ENCODE assay signal across 15 cellular contexts in genomic region chr2:117071556-117072102, GRCh38.
DNase-seq lines count a peak whose midpoint lies in the region; ATAC-seq and TF ChIP-seq lines count a peak whose summit lies in the region.
"Had no signal": no experiment of that assay in that cellular context is flagged by ENCODE, and none has a peak within 500 bp of the region (broad histone marks: within the 10 kb centered on the region; RNA-seq: fewer than 3 reads in every experiment).

No MANE protein-coding gene starts in this region.

- WGBS in neuronal stem cell (ENCODE audit: extremely low coverage in 2 of 2, insufficient read length in 2 of 2, insufficient replicate concordance in 1 of 2), 2 donors: no CpG with 5 or more reads among the region's 31 CpGs

- no peaks in the 10 kb centered on the region for H3K36me3 Mint-ChIP-seq in CD14-positive monocyte
- no peaks in the 10 kb centered on the region for H3K36me3 Mint-ChIP-seq in chondrocyte (ENCODE audit: low read depth)
- H3K36me3 Mint-ChIP-seq in stimulated activated memory B cell treated with anti-CD40 and anti-IgM and Interleukin-4, amounts not matched to agents 10 μg/mL and 1 μg/mL and 100 μg/mL, for 72 hours: no peaks in the 10 kb centered on the region
- H3K36me3 Mint-ChIP-seq: CD8-positive, alpha-beta T cell had no signal

- H3K4me2 ChIP-seq in neuronal stem cell (ENCODE audit: insufficient read depth, low read length, poor library complexity, severe bottlenecking): no peak overlapping the region
- no peak overlapping the region for H3K4me2 ChIP-seq in osteoblast (ENCODE audit: insufficient read depth, low read length)

- no peak overlapping the region for H2BK120ac ChIP-seq in neuronal stem cell (ENCODE audit: low read depth, low read length)

- no peak overlapping the region for H3K23ac ChIP-seq in neuronal stem cell (ENCODE audit: low read depth, low read length, poor library complexity)

- H2BK5ac ChIP-seq in neuronal stem cell (ENCODE audit: low read length): no peak overlapping the region

- no peak overlapping the region for H3K9ac ChIP-seq in neuronal stem cell (ENCODE audit: low read depth, low read length, poor library complexity)

- H3K36me3 ChIP-seq in neuronal stem cell (replicated peaks in 1 of 2; ENCODE audit: control insufficient read depth in 2 of 2, insufficient read depth in 2 of 2, low read length in 2 of 2) (no peaks in the 10 kb centered on the region), osteoblast (ENCODE audit: insufficient read depth, low read length) (no peaks in the 10 kb centered on the region)
- H3K36me3 ChIP-seq: HAP-1 had no signal

- H4K8ac ChIP-seq in neuronal stem cell (ENCODE audit: low read depth, low read length): no peak overlapping the region

- H3K79me1 ChIP-seq in neuronal stem cell (ENCODE audit: low read depth, low read length): no peaks in the 10 kb centered on the region

- intact Hi-C loops in CD14-positive monocyte (cut with micrococcal nuclease): no loop called here

- H3K4ac ChIP-seq in neuronal stem cell (ENCODE audit: low read length): no peak overlapping the region

- TF ChIP-seq CTCF in CD14-positive monocyte (IDR thresholded peaks at IDR 0.05) (no peak), chondrocyte (IDR thresholded peaks at IDR 0.05) (no peak), foreskin keratinocyte (conservative IDR thresholded peaks at IDR 0.05) (no peak), osteoblast (IDR thresholded peaks at IDR 0.05; ENCODE audit: extremely low read depth, low read depth, low read length) (no peak)

- H3K4me1 ChIP-seq in neuronal stem cell (ENCODE audit: control insufficient read depth in 2 of 2, insufficient read depth in 1 of 2, low read depth in 1 of 2, low read length in 2 of 2) (peaks cover 0 to 3% of the 10 kb centered on the region in 2 donors), foreskin keratinocyte (no peaks in the 10 kb centered on the region), osteoblast (ENCODE audit: insufficient read depth, low read length) (no peaks in the 10 kb centered on the region)
- H3K4me1 ChIP-seq: HAP-1 had no signal

- no peak overlapping the region for H3K4me3 Mint-ChIP-seq in CD14-positive monocyte
- H3K4me3 Mint-ChIP-seq in chondrocyte (ENCODE audit: unreplicated experiment): no peak overlapping the region
- no peak overlapping the region for H3K4me3 Mint-ChIP-seq in stimulated activated memory B cell treated with anti-CD40 and anti-IgM and Interleukin-4, amounts not matched to agents 10 μg/mL and 1 μg/mL and 100 μg/mL, for 72 hours
- H3K4me3 Mint-ChIP-seq: B cell; CD8-positive, alpha-beta T cell had no signal

- ATAC-seq in stimulated activated memory B cell treated with anti-CD40 and anti-IgM and Interleukin-4, amounts not matched to agents 10 μg/mL and 1 μg/mL and 100 μg/mL, for 72 hours: peak; percentile 37
- ATAC-seq in foreskin keratinocyte: no peak
- ATAC-seq: CD8-positive, alpha-beta T cell had no signal

- H2AFZ ChIP-seq in neuronal stem cell (ENCODE audit: low read length): no peak overlapping the region
- H2AFZ ChIP-seq in osteoblast (ENCODE audit: low read length): no peak overlapping the region

- no peak overlapping the region for H2BK15ac ChIP-seq in neuronal stem cell (ENCODE audit: low read length)

- no peak overlapping the region for H3K14ac ChIP-seq in neuronal stem cell (ENCODE audit: low read length)

- H2BK12ac ChIP-seq in neuronal stem cell (ENCODE audit: low read length): no peak overlapping the region

- H3K27me3 ChIP-seq in neuronal stem cell (ENCODE audit: control insufficient read depth in 3 of 3, insufficient read depth in 3 of 3, low read depth in 1 of 3, low read length in 3 of 3) (no peaks in the 10 kb centered on the region), foreskin keratinocyte (no peaks in the 10 kb centered on the region), osteoblast (ENCODE audit: insufficient read depth, low read length) (no peaks in the 10 kb centered on the region)

- no peaks in the 10 kb centered on the region for H3K79me2 ChIP-seq in osteoblast (ENCODE audit: insufficient read depth, low read length)

- H3K27me3 Mint-ChIP-seq in CD14-positive monocyte (ENCODE audit: low read depth in 3 of 3): no peaks in the 10 kb centered on the region
- H3K27me3 Mint-ChIP-seq in chondrocyte (ENCODE audit: low read depth): no peaks in the 10 kb centered on the region
- no peaks in the 10 kb centered on the region for H3K27me3 Mint-ChIP-seq in stimulated activated memory B cell treated with anti-CD40 and anti-IgM and Interleukin-4, amounts not matched to agents 10 μg/mL and 1 μg/mL and 100 μg/mL, for 72 hours
- H3K27me3 Mint-ChIP-seq: B cell had no signal

- H3K18ac ChIP-seq in neuronal stem cell (ENCODE audit: low read length): no peak overlapping the region

- H3K4me3 ChIP-seq in neuronal stem cell (ENCODE audit: low read length in 2 of 2): no peak overlapping the region
- H3K4me3 ChIP-seq in osteoblast (ENCODE audit: insufficient read depth, low read length): no peak overlapping the region
- H3K4me3 ChIP-seq: HAP-1 had no signal

- H3K9me3 Mint-ChIP-seq in CD14-positive monocyte (peaks cover 7 to 20% (median 10%) of the 10 kb centered on the region in 7 donors), chondrocyte (ENCODE audit: low read depth) (peaks cover 15% of the 10 kb centered on the region)
- H3K9me3 Mint-ChIP-seq in stimulated activated memory B cell treated with anti-CD40 and anti-IgM and Interleukin-4, amounts not matched to agents 10 μg/mL and 1 μg/mL and 100 μg/mL, for 72 hours: peaks cover 4% of the 10 kb centered on the region

- H3K9me3 ChIP-seq in neuronal stem cell (replicated peaks in 1 of 2; ENCODE audit: control insufficient read depth in 2 of 2, insufficient read depth in 1 of 2, low read depth in 1 of 2, low read length in 2 of 2) (peaks cover 4% of the 10 kb centered on the region in 2 donors), osteoblast (ENCODE audit: low read depth, low read length) (no peaks in the 10 kb centered on the region)
- H3K9me3 ChIP-seq: HAP-1 had no signal

- H2AK5ac ChIP-seq in neuronal stem cell (ENCODE audit: low read depth, low read length): peak overlapping the region; percentile 14

- H4K91ac ChIP-seq in neuronal stem cell (ENCODE audit: low read depth, low read length, poor library complexity): no peak overlapping the region

- H3K4me1 Mint-ChIP-seq in CD14-positive monocyte: no peaks in the 10 kb centered on the region
- H3K4me1 Mint-ChIP-seq in chondrocyte (ENCODE audit: low read depth): no peaks in the 10 kb centered on the region
- H3K4me1 Mint-ChIP-seq in stimulated activated memory B cell treated with anti-CD40 and anti-IgM and Interleukin-4, amounts not matched to agents 10 μg/mL and 1 μg/mL and 100 μg/mL, for 72 hours: no peaks in the 10 kb centered on the region
- H3K4me1 Mint-ChIP-seq: B cell had no signal

- DNase-seq in CD14-positive monocyte (ENCODE audit: low spot score) (peak; percentile 42), chondrocyte (ENCODE audit: low spot score) (peak; percentile 91), neuronal stem cell (ENCODE audit: low spot score) (no peak), SW 1271 (lab: John Stamatoyannopoulos, UW) (no peak), foreskin keratinocyte (no peak), osteoblast (ENCODE audit: insufficient read length, low spot score, missing footprints) (no peak)
- DNase-seq: CD8-positive, alpha-beta T cell; COR-L47; DND-41; GDM1; GOT3 had no signal

- H3K27ac Mint-ChIP-seq in CD14-positive monocyte (no peak overlapping the region), chondrocyte (ENCODE audit: unreplicated experiment) (no peak overlapping the region)
- no peak overlapping the region for H3K27ac Mint-ChIP-seq in stimulated activated memory B cell treated with anti-CD40 and anti-IgM and Interleukin-4, amounts not matched to agents 10 μg/mL and 1 μg/mL and 100 μg/mL, for 72 hours
- H3K27ac Mint-ChIP-seq: B cell; CD8-positive, alpha-beta T cell had no signal

- H4K20me1 ChIP-seq in osteoblast (ENCODE audit: insufficient read depth, low read length): no peaks in the 10 kb centered on the region

- H3K27ac ChIP-seq in neuronal stem cell (replicated peaks; ENCODE audit: low read length) (no peak overlapping the region), foreskin keratinocyte (no peak overlapping the region), osteoblast (ENCODE audit: low read depth, low read length) (no peak overlapping the region)
- H3K27ac ChIP-seq: C4-2B had no signal

Comparison
In these comparisons a context has a peak if more than half of its experiments do, and no peak if none do; other contexts are left out.
1. DNase-seq: peak in CD14-positive monocyte (single experiment) and chondrocyte (single experiment); none in neuronal stem cell (single experiment), SW 1271 (0 of 2), foreskin keratinocyte (0 of 2) and osteoblast (single experiment).